24 cellular contexts compared by ENCODE assay signal in genomic region chr16:17241264-17241835, GRCh38.
"Had no signal": no experiment of that assay in that cellular context is flagged by ENCODE, and none has a peak within 500 bp of the region (broad histone marks: within the 10 kb centered on the region; RNA-seq: fewer than 3 reads in every experiment).

No MANE protein-coding gene starts in this region.

- H3K4me3 ChIP-seq: esophagus squamous epithelium, left lung, lung, vagina had no signal

- H3K27me3 Mint-ChIP-seq: activated CD8-positive, alpha-beta T cell treated with anti-CD3 and anti-CD28 coated beads for 36 hours; activated naive CD4-positive, alpha-beta T cell treated with anti-CD3 and anti-CD28 coated beads, Interleukin-2, amount 50 U/mL, for 24 hours; activated naive CD8-positive, alpha-beta T cell treated with anti-CD3 and anti-CD28 coated beads, Interleukin-2, amount 50 U/mL, for 24 hours; activated T-helper 17 cell treated with anti-CD3 and anti-CD28 coated beads, Interleukin-2, amount 50 U/mL, for 72 hours; natural killer cell treated with Interleukin-12 subunit alpha and Interleukin-12 subunit beta and Interleukin-15 and Interleukin-18, amount 100 ng/mL, for 72 hours; stimulated activated naive CD8-positive, alpha-beta T cell treated with anti-CD3 and anti-CD28 coated beads, Interleukin-15, amount 100 ng/mL, for 72 hours had no signal

- H3K4me3 Mint-ChIP-seq: activated CD8-positive, alpha-beta T cell treated with anti-CD3 and anti-CD28 coated beads for 36 hours; activated naive CD4-positive, alpha-beta T cell treated with anti-CD3 and anti-CD28 coated beads, Interleukin-2, amount 50 U/mL, for 24 hours; activated naive CD8-positive, alpha-beta T cell treated with anti-CD3 and anti-CD28 coated beads, Interleukin-2, amount 50 U/mL, for 24 hours; activated T-cell treated with anti-CD3 and anti-CD28 coated beads, Interleukin-2, amount 50 U/mL, for 4 hours; activated T-helper 17 cell treated with anti-CD3 and anti-CD28 coated beads, Interleukin-2, amount 50 U/mL, for 72 hours; natural killer cell treated with Interleukin-12 subunit alpha and Interleukin-12 subunit beta and Interleukin-15 and Interleukin-18, amount 100 ng/mL, for 72 hours; stimulated activated naive CD8-positive, alpha-beta T cell treated with anti-CD3 and anti-CD28 coated beads, Interleukin-15, amount 100 ng/mL, for 72 hours; type B pancreatic cell; WTC11 had no signal

- H3K27ac ChIP-seq: epithelial cell of prostate, esophagus squamous epithelium, left lung had no signal

- H3K36me3 Mint-ChIP-seq: natural killer cell treated with Interleukin-12 subunit alpha and Interleukin-12 subunit beta and Interleukin-15 and Interleukin-18, amount 100 ng/mL, for 72 hours; WTC11 had no signal

- H3K27ac Mint-ChIP-seq: activated CD8-positive, alpha-beta T cell treated with anti-CD3 and anti-CD28 coated beads for 36 hours; activated naive CD4-positive, alpha-beta T cell treated with anti-CD3 and anti-CD28 coated beads, Interleukin-2, amount 50 U/mL, for 24 hours; activated naive CD8-positive, alpha-beta T cell treated with anti-CD3 and anti-CD28 coated beads, Interleukin-2, amount 50 U/mL, for 24 hours; activated T-helper 17 cell treated with anti-CD3 and anti-CD28 coated beads, Interleukin-2, amount 50 U/mL, for 72 hours; natural killer cell treated with Interleukin-12 subunit alpha and Interleukin-12 subunit beta and Interleukin-15 and Interleukin-18, amount 100 ng/mL, for 72 hours; stimulated activated naive CD8-positive, alpha-beta T cell treated with anti-CD3 and anti-CD28 coated beads, Interleukin-15, amount 100 ng/mL, for 72 hours; type B pancreatic cell; WTC11 had no signal

- H3K27me3 ChIP-seq: esophagus squamous epithelium, left lung, vagina had no signal

- H3K4me1 Mint-ChIP-seq: WTC11 had no signal

- H3K4me1 ChIP-seq: esophagus squamous epithelium, vagina had no signal

- H3K36me3 ChIP-seq: esophagus squamous epithelium, left lung, vagina had no signal

- H3K9me3 Mint-ChIP-seq: activated naive CD4-positive, alpha-beta T cell treated with anti-CD3 and anti-CD28 coated beads, Interleukin-2, amount 50 U/mL, for 24 hours; activated T-cell treated with anti-CD3 and anti-CD28 coated beads, Interleukin-2, amount 50 U/mL, for 4 hours; activated T-helper 17 cell treated with anti-CD3 and anti-CD28 coated beads, Interleukin-2, amount 50 U/mL, for 72 hours; natural killer cell treated with Interleukin-12 subunit alpha and Interleukin-12 subunit beta and Interleukin-15 and Interleukin-18, amount 100 ng/mL, for 72 hours had no signal

- DNase-seq: activated CD4-positive, alpha-beta T cell treated with anti-CD3 and anti-CD28 coated beads, Interleukin-2, amount 50 U/mL, for 1 hour; activated CD8-positive, alpha-beta T cell treated with anti-CD3 and anti-CD28 coated beads for 36 hours; activated naive CD8-positive, alpha-beta T cell treated with anti-CD3 and anti-CD28 coated beads, Interleukin-2, amount 50 U/mL, for 24 hours; activated T-cell treated with anti-CD3 and anti-CD28 coated beads, Interleukin-2, amount 50 U/mL, for 4 hours; dermis blood vessel endothelial cell; effector CD4-positive, alpha-beta T cell; esophagus squamous epithelium; foreskin melanocyte; kidney glomerular epithelial cell; left lung; mesendoderm; posterior cingulate gyrus; stimulated activated CD4-positive, alpha-beta T cell treated with anti-CD3 and anti-CD28 coated beads, Interleukin-2, amount 100 ng/mL, for 48 hours; stimulated activated naive CD8-positive, alpha-beta T cell treated with anti-CD3 and anti-CD28 coated beads, Interleukin-15, amount 100 ng/mL, for 72 hours; substantia nigra; T-helper 2 cell had no signal

- ATAC-seq: activated CD8-positive, alpha-beta T cell treated with anti-CD3 and anti-CD28 coated beads for 36 hours; activated naive CD8-positive, alpha-beta T cell treated with anti-CD3 and anti-CD28 coated beads, Interleukin-2, amount 50 U/mL, for 24 hours; activated T-cell treated with anti-CD3 and anti-CD28 coated beads, Interleukin-2, amount 50 U/mL, for 4 hours; activated T-helper 17 cell treated with anti-CD3 and anti-CD28 coated beads, Interleukin-2, amount 50 U/mL, for 72 hours; left lung; natural killer cell treated with Interleukin-12 subunit alpha and Interleukin-12 subunit beta and Interleukin-15 and Interleukin-18, amount 100 ng/mL, for 72 hours; stimulated activated naive CD8-positive, alpha-beta T cell treated with anti-CD3 and anti-CD28 coated beads, Interleukin-15, amount 100 ng/mL, for 72 hours; WTC11 had no signal

- H3K9me3 ChIP-seq: esophagus squamous epithelium, left lung, vagina had no signal
